ENCODE assay signal across 8 cellular contexts in the genomic region with DNA sequence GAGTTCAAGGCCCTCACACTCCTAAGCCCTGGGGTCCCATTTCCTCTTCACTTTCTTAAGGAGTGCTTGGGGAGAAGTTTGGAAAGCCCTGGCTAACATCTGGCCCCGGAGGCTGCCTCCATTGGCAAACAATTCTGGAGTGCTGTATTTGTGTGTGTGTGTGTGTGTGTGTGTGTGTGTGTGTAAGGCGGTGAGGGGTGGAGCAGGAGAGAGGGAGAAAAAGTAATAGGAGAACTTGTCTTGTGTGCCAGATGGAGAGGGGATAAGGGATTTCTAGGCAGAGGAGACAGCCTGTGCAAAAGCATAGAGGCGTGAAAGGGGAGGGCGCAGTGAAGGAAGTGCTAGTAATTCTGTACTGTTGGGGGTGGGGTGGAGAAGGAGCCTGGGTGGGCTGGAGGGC. TPM values are rescaled to one million over a fixed set of nuclear protein-coding genes. Genes with fewer than 3 reads are reported as not detected.
DNase-seq lines count a peak whose midpoint lies in the region; ATAC-seq, FAIRE-seq and TF ChIP-seq lines count a peak whose summit lies in the region.

No MANE protein-coding gene starts in this region.

- no peak for ATAC-seq in GM19351 (IDR thresholded peaks at IDR 0.05; ENCODE audit: unreplicated experiment)

- H3K4me3 ChIP-seq in BJ (ENCODE audit: low read depth, low read length) (peak overlapping the region; percentile 70), iPS-18a (ENCODE audit: low read length) (peak overlapping the region; percentile 65), tibial artery (peak overlapping the region; percentile 77)

- H3K27me3 ChIP-seq in BJ (ENCODE audit: control insufficient read depth, insufficient read depth, low read length) = peaks cover 2% of the 10 kb centered on the region; the same call in 1 of the 2 replicates
- H3K27me3 ChIP-seq in iPS-18a (ENCODE audit: control insufficient read depth, insufficient read depth, low read length) = no peaks in the 10 kb centered on the region
- peaks cover 0 to 2% of the 10 kb centered on the region in 2 donors for H3K27me3 ChIP-seq in tibial artery

- DNase-seq in BJ (ENCODE audit: low read depth) (no peak), LHCN-M2 (ENCODE audit: low read depth) (peak; percentile 40), tibial artery (no peak), GM12891 (ENCODE audit: insufficient read length, low spot score) (no peak), amygdala (lab: John Stamatoyannopoulos, UW) (no peak)
- DNase-seq in activated CD8-positive, alpha-beta memory T cell treated with anti-CD3 and anti-CD28 coated beads, Interleukin-2, amount 50 U/mL, for 48 hours = peak; percentile 45

- peaks cover 8% of the 10 kb centered on the region for H3K4me1 ChIP-seq in iPS-18a (ENCODE audit: control insufficient read depth, low read depth, low read length)
- peaks cover 0 to 28% (median 8%) of the 10 kb centered on the region in 4 donors for H3K4me1 ChIP-seq in tibial artery

- TF ChIP-seq POLR2A in GM12891 (IDR thresholded peaks at IDR 0.05; ENCODE audit: low read depth, low read length) = no peak

- CTCF ChIA-PET in BJ (lab: Yijun Ruan, JAX) = interaction anchor here (1.4 to 1.7 kb wide), 2 partner anchors 9 to 55 kb away, joined by 3 to 7 read pairs; no protein-coding TSS in a partner anchor

- H3K27ac ChIP-seq in iPS-18a (ENCODE audit: low read length) (no peak overlapping the region), tibial artery (peak overlapping the region; percentile 83 to 86)

- H3K9ac ChIP-seq in iPS-18a (ENCODE audit: low read length) = no peak overlapping the region

- TF ChIP-seq CTCF in BJ (IDR thresholded peaks at IDR 0.05; ENCODE audit: insufficient read depth, low read depth, low read length) (no peak), tibial artery (IDR thresholded peaks at IDR 0.05) (no peak)

- H3K36me3 ChIP-seq in BJ (ENCODE audit: control insufficient read depth, insufficient read depth, low read length) (no peaks in the 10 kb centered on the region), iPS-18a (ENCODE audit: control insufficient read depth, low read depth, low read length) (no peaks in the 10 kb centered on the region), tibial artery (peaks cover 0 to 9% (median 5%) of the 10 kb centered on the region in 3 donors)

- H3K9me3 ChIP-seq in iPS-18a (ENCODE audit: control insufficient read depth, low read depth, low read length) = no peaks in the 10 kb centered on the region
- no peaks in the 10 kb centered on the region for H3K9me3 ChIP-seq in tibial artery

- intact Hi-C loops in tibial artery (cut with DNase I; ENCODE audit: low total_unique reads) = loop anchor here (2.0 to 10.0 kb wide), 2 partner anchors 54 to 82 kb away; no protein-coding TSS in a partner anchor

- POLR2A ChIA-PET in BJ (lab: Charles Lee) = no interaction called here

- FAIRE-seq in GM12891 (lab: Jason Lieb, UNC) = no peak

TF ChIP-seq in GM12891, 5 proteins besides CTCF, POLR2A, EP300 and RAD21:
- TF ChIP-seq POU2F2 (IDR thresholded peaks at IDR 0.05; ENCODE audit: low read depth, low read length) = no peak
- TF ChIP-seq SPI1 (IDR thresholded peaks at IDR 0.05; ENCODE audit: low read depth, low read length) = no peak
- TF ChIP-seq POLR2AphosphoS5 (IDR thresholded peaks at IDR 0.05; ENCODE audit: low read depth, low read length) = no peak
- no peak for TF ChIP-seq PAX5 (IDR thresholded peaks at IDR 0.05; ENCODE audit: insufficient read depth, low read length, severe bottlenecking)
- no peak for TF ChIP-seq TAF1 (IDR thresholded peaks at IDR 0.05; ENCODE audit: low read depth, low read length)

RNA-seq across cellular contexts. Expression of gene TRIM62, which starts 0.6 kb away (rescaled TPM):
- 3.0 and 5.2 TPM in 2 replicates for polyA plus RNA-seq in BJ (2011; rRNA removed)
- polyA minus RNA-seq in BJ (2011; rRNA and poly(A)+ RNA removed) = 2.4 and 7.2 TPM in 2 replicates
- total RNA-seq in LHCN-M2 (2014; rRNA removed) = 11.5 and 11.9 TPM in 2 replicates
- polyA plus RNA-seq in LHCN-M2 (2012) = 5.7 TPM
- 1.3 TPM for polyA plus RNA-seq in GM12891 (2012; ENCODE audit: low read depth, missing spikeins)

Comparison
In these comparisons a context has a peak if more than half of its experiments do, and no peak if none do; other contexts are left out.
1. DNase-seq: peak in LHCN-M2 (single experiment) and activated CD8-positive, alpha-beta memory T cell treated with anti-CD3 and anti-CD28 coated beads, Interleukin-2, amount 50 U/mL, for 48 hours (single experiment); none in BJ (single experiment), tibial artery (0 of 2), GM12891 (single experiment) and amygdala (0 of 56).
2. Peak in every context shown above with its lines, with median percentiles within 50 percentile points of each other: H3K4me3 ChIP-seq.